In the genomic region with DNA sequence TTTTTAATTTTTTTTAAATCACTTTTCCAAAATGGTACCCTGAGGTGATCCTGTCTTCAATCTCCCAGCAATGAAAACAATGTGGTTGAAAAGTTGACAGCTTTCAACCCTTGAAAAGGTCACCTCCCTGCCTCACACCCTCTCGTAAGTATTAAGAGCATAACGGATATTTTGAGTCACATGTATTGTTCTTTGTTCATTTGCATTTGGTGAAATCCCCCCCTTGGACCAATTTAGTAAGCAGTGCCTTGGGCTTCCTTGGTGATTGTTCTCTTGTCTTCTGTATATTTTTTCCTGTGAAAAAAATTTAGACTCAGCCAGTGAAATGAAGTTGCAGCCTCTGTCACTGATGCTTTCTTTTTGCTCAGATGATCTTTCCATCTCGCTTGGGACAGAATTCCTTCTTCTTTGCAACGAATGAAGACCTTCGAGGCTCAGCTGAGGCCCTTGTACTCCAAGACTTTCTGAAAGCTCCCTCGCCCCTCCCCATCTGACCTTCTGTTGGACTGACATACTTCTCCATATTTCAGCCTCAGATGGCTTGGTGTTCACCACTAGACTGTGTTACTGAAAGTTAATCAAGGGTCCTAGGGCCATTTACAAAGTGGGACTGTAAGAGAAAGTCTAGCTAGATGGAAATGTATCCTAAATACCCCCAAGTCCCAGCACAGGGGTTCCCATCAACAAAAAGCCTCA, we compare ENCODE assay signal across 8 cellular contexts.
DNase-seq lines count a peak whose midpoint lies in the region; ATAC-seq lines count a peak whose summit lies in the region.

No MANE protein-coding gene starts in this region.

- H3K36me3 Mint-ChIP-seq in CD4-positive, CD25-positive, alpha-beta regulatory T cell: peaks cover 14% of the 10 kb centered on the region
- peaks cover 23% of the 10 kb centered on the region for H3K36me3 Mint-ChIP-seq in central memory CD8-positive, alpha-beta T cell (ENCODE audit: insufficient read depth)
- peaks cover 28% of the 10 kb centered on the region for H3K36me3 Mint-ChIP-seq in stimulated activated memory B cell treated with anti-CD40 and anti-IgM and Interleukin-4, amounts not matched to agents 10 μg/mL and 1 μg/mL and 100 μg/mL, for 72 hours

- no peaks in the 10 kb centered on the region for H3K9me3 ChIP-seq in CD4-positive, CD25-positive, alpha-beta regulatory T cell (ENCODE audit: control insufficient read depth in 2 of 2, low read length in 2 of 2)

- ATAC-seq in CD4-positive, CD25-positive, alpha-beta regulatory T cell (ENCODE audit: low read depth in 2 of 2): peak; percentile 25 to 26
- ATAC-seq in GM19438 (IDR thresholded peaks at IDR 0.05; ENCODE audit: low read depth, unreplicated experiment) (peak; percentile 24), HG03571 (IDR thresholded peaks at IDR 0.05; ENCODE audit: unreplicated experiment) (peak; percentile 22)
- ATAC-seq in central memory CD8-positive, alpha-beta T cell (replicated peaks; ENCODE audit: extremely low read depth, poor library complexity, severe bottlenecking): peak; percentile 66
- peak; percentile 72 for ATAC-seq in stimulated activated memory B cell treated with anti-CD40 and anti-IgM and Interleukin-4, amounts not matched to agents 10 μg/mL and 1 μg/mL and 100 μg/mL, for 72 hours

- H3K27ac Mint-ChIP-seq in CD4-positive, CD25-positive, alpha-beta regulatory T cell: peak overlapping the region; percentile 97 to 99 (median 97)
- peak overlapping the region; percentile 89 for H3K27ac Mint-ChIP-seq in central memory CD8-positive, alpha-beta T cell (ENCODE audit: low read depth)
- peak overlapping the region; percentile 94 for H3K27ac Mint-ChIP-seq in stimulated activated memory B cell treated with anti-CD40 and anti-IgM and Interleukin-4, amounts not matched to agents 10 μg/mL and 1 μg/mL and 100 μg/mL, for 72 hours

- peaks cover 83% of the 10 kb centered on the region for H3K4me1 ChIP-seq in CD4-positive, CD25-positive, alpha-beta regulatory T cell (ENCODE audit: control insufficient read depth, insufficient read depth, low read length, poor library complexity, severe bottlenecking)

- no peaks in the 10 kb centered on the region for H3K27me3 Mint-ChIP-seq in CD4-positive, CD25-positive, alpha-beta regulatory T cell
- H3K27me3 Mint-ChIP-seq in central memory CD8-positive, alpha-beta T cell: no peaks in the 10 kb centered on the region
- no peaks in the 10 kb centered on the region for H3K27me3 Mint-ChIP-seq in stimulated activated memory B cell treated with anti-CD40 and anti-IgM and Interleukin-4, amounts not matched to agents 10 μg/mL and 1 μg/mL and 100 μg/mL, for 72 hours

- H3K9me3 Mint-ChIP-seq in CD4-positive, CD25-positive, alpha-beta regulatory T cell: no peaks in the 10 kb centered on the region
- no peaks in the 10 kb centered on the region for H3K9me3 Mint-ChIP-seq in central memory CD8-positive, alpha-beta T cell
- H3K9me3 Mint-ChIP-seq in stimulated activated memory B cell treated with anti-CD40 and anti-IgM and Interleukin-4, amounts not matched to agents 10 μg/mL and 1 μg/mL and 100 μg/mL, for 72 hours: peaks cover 3% of the 10 kb centered on the region

- peak overlapping the region; percentile 86 for H3K4me3 ChIP-seq in CD4-positive, CD25-positive, alpha-beta regulatory T cell (ENCODE audit: low read depth, low read length)

- DNase-seq in CD4-positive, CD25-positive, alpha-beta regulatory T cell: peak; percentile 29 to 90 (median 72)
- DNase-seq in central memory CD8-positive, alpha-beta T cell (ENCODE audit: low spot score in 2 of 2): peak in 1 of 2 donors; percentile 48
- DNase-seq in DMS79 (lab: John Stamatoyannopoulos, UW) (no peak), A172 (ENCODE audit: low spot score) (no peak), NCI-H2171 (lab: John Stamatoyannopoulos, UW) (no peak)

- H3K27me3 ChIP-seq in CD4-positive, CD25-positive, alpha-beta regulatory T cell (ENCODE audit: control insufficient read depth, insufficient read depth, low read length): no peaks in the 10 kb centered on the region

- peaks cover 6% of the 10 kb centered on the region for H3K36me3 ChIP-seq in CD4-positive, CD25-positive, alpha-beta regulatory T cell (ENCODE audit: control insufficient read depth, insufficient read depth, low read length)

- H3K4me1 Mint-ChIP-seq in CD4-positive, CD25-positive, alpha-beta regulatory T cell: peaks cover 42 to 97% (median 88%) of the 10 kb centered on the region in 4 donors
- H3K4me1 Mint-ChIP-seq in central memory CD8-positive, alpha-beta T cell: peaks cover 91% of the 10 kb centered on the region
- H3K4me1 Mint-ChIP-seq in stimulated activated memory B cell treated with anti-CD40 and anti-IgM and Interleukin-4, amounts not matched to agents 10 μg/mL and 1 μg/mL and 100 μg/mL, for 72 hours: peaks cover 96% of the 10 kb centered on the region

- H3K4me3 Mint-ChIP-seq in CD4-positive, CD25-positive, alpha-beta regulatory T cell: peak overlapping the region; percentile 91 to 93 (median 93)
- peak overlapping the region; percentile 76 for H3K4me3 Mint-ChIP-seq in central memory CD8-positive, alpha-beta T cell
- peak overlapping the region; percentile 88 for H3K4me3 Mint-ChIP-seq in stimulated activated memory B cell treated with anti-CD40 and anti-IgM and Interleukin-4, amounts not matched to agents 10 μg/mL and 1 μg/mL and 100 μg/mL, for 72 hours

- H3K27ac ChIP-seq in CD4-positive, CD25-positive, alpha-beta regulatory T cell (ENCODE audit: insufficient read depth, low read length, poor library complexity, severe bottlenecking): peak overlapping the region; percentile 100

Comparison
In these comparisons a context has a peak if more than half of its experiments do, and no peak if none do; other contexts are left out.
1. ATAC-seq: peak in every context shown above with its lines; median percentile 72 in stimulated activated memory B cell treated with anti-CD40 and anti-IgM and Interleukin-4, amounts not matched to agents 10 μg/mL and 1 μg/mL and 100 μg/mL, for 72 hours; 66 in central memory CD8-positive, alpha-beta T cell; 26 in CD4-positive, CD25-positive, alpha-beta regulatory T cell; 24 in GM19438; 22 in HG03571.
2. DNase-seq: peak in CD4-positive, CD25-positive, alpha-beta regulatory T cell (3 of 3); none in DMS79 (single experiment), A172 (single experiment) and NCI-H2171 (single experiment).
3. Peak in every context shown above with its lines, with median percentiles within 50 percentile points of each other: H3K27ac Mint-ChIP-seq and H3K4me3 Mint-ChIP-seq.